25 cellular contexts compared by ENCODE assay signal in the genomic region with DNA sequence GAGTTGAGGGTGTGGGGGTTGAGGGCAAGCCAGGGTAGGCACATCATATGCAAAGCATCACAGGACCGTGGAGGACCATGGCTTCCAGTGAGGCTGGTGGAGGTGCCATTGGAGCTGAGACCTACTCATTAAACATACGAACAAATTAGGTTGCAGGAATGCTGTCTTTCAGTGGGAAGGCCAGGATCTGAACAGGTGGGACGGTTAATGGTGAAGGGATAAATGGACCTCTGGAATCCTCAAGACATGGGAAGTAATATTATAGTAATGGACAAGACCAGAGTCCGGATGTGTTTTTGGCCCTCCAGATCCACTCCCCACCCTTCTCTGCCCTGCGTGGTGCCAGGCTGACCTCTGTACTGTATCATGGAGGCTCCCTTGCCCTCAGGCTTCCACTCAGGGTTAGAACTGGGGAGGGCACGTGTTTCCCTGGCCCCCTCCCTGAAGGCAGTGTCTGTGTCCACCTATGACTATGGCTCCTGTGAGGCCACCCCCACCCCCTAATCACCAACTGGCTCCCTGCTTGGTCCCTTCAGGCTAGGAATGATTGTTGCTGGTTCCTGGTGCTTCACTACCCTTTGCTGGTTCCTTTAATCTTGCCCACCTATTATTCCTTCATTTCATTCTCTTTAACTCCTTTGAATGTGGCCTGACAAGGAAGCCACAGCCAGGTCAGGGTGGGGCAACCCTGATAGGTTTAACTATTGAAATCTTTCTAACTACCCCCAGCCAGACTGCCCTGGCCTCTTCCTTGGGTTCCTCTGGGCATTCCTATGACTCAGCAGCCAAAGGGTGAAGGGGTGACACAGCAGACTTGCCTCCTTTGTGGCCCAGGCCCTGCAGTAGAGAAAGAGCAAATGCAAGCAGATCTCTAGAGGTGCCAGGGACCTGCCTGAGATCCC. TPM values are rescaled to one million over a fixed set of nuclear protein-coding genes. Genes with fewer than 3 reads are reported as not detected.
DNase-seq lines count a peak whose midpoint lies in the region; ATAC-seq and TF ChIP-seq lines count a peak whose summit lies in the region.
"Had no signal": no experiment of that assay in that cellular context is flagged by ENCODE, and none has a peak within 500 bp of the region (broad histone marks: within the 10 kb centered on the region; RNA-seq: fewer than 3 reads in every experiment).

No MANE protein-coding gene starts in this region.

- H3K27ac ChIP-seq in osteoblast (ENCODE audit: low read depth, low read length): no peak overlapping the region
- H3K27ac ChIP-seq: hepatocyte, right atrium auricular region, SJCRH30 had no signal

- H3K4me3 ChIP-seq in NB4 (ENCODE audit: low read depth, low read length) (no peak overlapping the region), osteoblast (ENCODE audit: insufficient read depth, low read length) (no peak overlapping the region)
- H3K4me3 ChIP-seq: HAP-1, hepatocyte, mucosa of descending colon, right atrium auricular region, SJCRH30 had no signal

- CTCF ChIA-PET in activated CD4-positive, alpha-beta memory T cell treated with anti-CD3 and anti-CD28 coated beads for 36 hours (lab: Charles Lee): interaction anchor here (2.6 kb wide), 1 partner anchor 15 kb away, joined by 13 read pairs; no protein-coding TSS in a partner anchor
- CTCF ChIA-PET in activated CD4-positive, alpha-beta memory T cell treated with anti-CD3 and anti-CD28 coated beads, Interleukin-2, amount 10 ng/mL, durations not matched to agents 7 days and 5 days (lab: Charles Lee): interaction anchor here (1.9 to 3.6 kb wide), 2 partner anchors 15 kb away, joined by 11 to 28 read pairs; no protein-coding TSS in a partner anchor

- TF ChIP-seq CTCF in NB4 (IDR thresholded peaks at IDR 0.05; ENCODE audit: low read depth, low read length) (no peak), osteoblast (IDR thresholded peaks at IDR 0.05; ENCODE audit: extremely low read depth, low read depth, low read length) (no peak)

- no peaks in the 10 kb centered on the region for H3K9me3 ChIP-seq in osteoblast (ENCODE audit: low read depth, low read length)
- H3K9me3 ChIP-seq: HAP-1, mucosa of descending colon, right atrium auricular region, SJCRH30 had no signal

- no peaks in the 10 kb centered on the region for H3K79me2 ChIP-seq in osteoblast (ENCODE audit: insufficient read depth, low read length)
- H3K79me2 ChIP-seq: hepatocyte had no signal

- DNase-seq in activated CD4-positive, alpha-beta memory T cell treated with anti-CD3 and anti-CD28 coated beads for 36 hours: peak; percentile 12
- DNase-seq in activated CD4-positive, alpha-beta memory T cell treated with anti-CD3 and anti-CD28 coated beads, Interleukin-2, amount 10 ng/mL, durations not matched to agents 7 days and 5 days: no peak
- DNase-seq in NB4 (ENCODE audit: low read depth): peak; percentile 24
- peak; percentile 5 for DNase-seq in amniotic epithelial cell (ENCODE audit: low read depth)
- peak; percentile 82 for DNase-seq in osteoblast (ENCODE audit: insufficient read length, low spot score, missing footprints)
- DNase-seq in stimulated activated CD4-positive, alpha-beta T cell treated with anti-CD3 and anti-CD28 coated beads, Interleukin-2, amount 100 ng/mL, for 48 hours: no peak
- no peak for DNase-seq in activated naive CD4-positive, alpha-beta T cell treated with anti-CD3 and anti-CD28 coated beads, Interleukin-2, amount 50 U/mL, for 72 hours (ENCODE audit: low spot score in 2 of 2)
- no peak for DNase-seq in stimulated activated naive CD8-positive, alpha-beta T cell treated with anti-CD3 and anti-CD28 coated beads, Interleukin-15, Interleukin-2, amounts not matched to agents 100 U/mL and 50 U/mL, for 24 hours
- DNase-seq: activated CD4-positive, alpha-beta T cell treated with anti-CD3 and anti-CD28 coated beads for 4 hours; activated T-cell treated with anti-CD3 and anti-CD28 coated beads, Interleukin-2, amount 50 U/mL, for 1 hour; amniotic stem cell; central memory CD4-positive, alpha-beta T cell; DMS79; effector CD8-positive, alpha-beta T cell; Kasumi-1; left colon; mucosa of descending colon; NCI-H187; NCI-H446 treated with DMSO at 0.1 percent for 48 hours; SJCRH30 had no signal

- no peaks in the 10 kb centered on the region for H3K4me1 Mint-ChIP-seq in activated CD4-positive, alpha-beta memory T cell treated with anti-CD3 and anti-CD28 coated beads for 36 hours (ENCODE audit: low read depth)
- peaks cover 14% of the 10 kb centered on the region for H3K4me1 Mint-ChIP-seq in activated CD4-positive, alpha-beta memory T cell treated with anti-CD3 and anti-CD28 coated beads, Interleukin-2, amount 10 ng/mL, durations not matched to agents 7 days and 5 days

- H3K4me2 ChIP-seq in osteoblast (ENCODE audit: insufficient read depth, low read length): no peak overlapping the region
- H3K4me2 ChIP-seq: hepatocyte had no signal

- TF ChIP-seq POLR2A in NB4 (IDR thresholded peaks at IDR 0.05; ENCODE audit: extremely low read depth, insufficient read length): no peak

- no peaks in the 10 kb centered on the region for H3K27me3 Mint-ChIP-seq in activated CD4-positive, alpha-beta memory T cell treated with anti-CD3 and anti-CD28 coated beads for 36 hours
- H3K27me3 Mint-ChIP-seq in activated CD4-positive, alpha-beta memory T cell treated with anti-CD3 and anti-CD28 coated beads, Interleukin-2, amount 10 ng/mL, durations not matched to agents 7 days and 5 days: peaks cover 3% of the 10 kb centered on the region

- ATAC-seq in activated naive CD4-positive, alpha-beta T cell treated with anti-CD3 and anti-CD28 coated beads, Interleukin-2, amount 50 U/mL, for 72 hours: no peak
- no peak for ATAC-seq in stimulated activated naive CD8-positive, alpha-beta T cell treated with anti-CD3 and anti-CD28 coated beads, Interleukin-15, Interleukin-2, amounts not matched to agents 100 U/mL and 50 U/mL, for 24 hours
- ATAC-seq: left colon, mucosa of descending colon had no signal

- H3K36me3 ChIP-seq in osteoblast (ENCODE audit: insufficient read depth, low read length): no peaks in the 10 kb centered on the region
- H3K36me3 ChIP-seq: HAP-1, right atrium auricular region, SJCRH30 had no signal

- no peak overlapping the region for H3K4me3 Mint-ChIP-seq in activated CD4-positive, alpha-beta memory T cell treated with anti-CD3 and anti-CD28 coated beads for 36 hours
- H3K4me3 Mint-ChIP-seq in activated CD4-positive, alpha-beta memory T cell treated with anti-CD3 and anti-CD28 coated beads, Interleukin-2, amount 10 ng/mL, durations not matched to agents 7 days and 5 days: no peak overlapping the region
- H3K4me3 Mint-ChIP-seq: T-helper 2 cell treated with Interferon-gamma antibody and Interleukin-4, amounts not matched to agents 5 μg/mL and 100 μg/mL, for 36 hours had no signal

- H2AFZ ChIP-seq in osteoblast (ENCODE audit: low read length): peak overlapping the region; percentile 29
- H2AFZ ChIP-seq: hepatocyte had no signal

- H4K20me1 ChIP-seq in osteoblast (ENCODE audit: insufficient read depth, low read length): no peaks in the 10 kb centered on the region

- H3K4me1 ChIP-seq in osteoblast (ENCODE audit: insufficient read depth, low read length): peaks cover 9% of the 10 kb centered on the region
- H3K4me1 ChIP-seq: HAP-1, right atrium auricular region, SJCRH30 had no signal

- POLR2A ChIA-PET in activated CD4-positive, alpha-beta memory T cell treated with anti-CD3 and anti-CD28 coated beads for 36 hours (lab: Charles Lee): no interaction called here
- POLR2A ChIA-PET in activated CD4-positive, alpha-beta memory T cell treated with anti-CD3 and anti-CD28 coated beads, Interleukin-2, amount 10 ng/mL, durations not matched to agents 7 days and 5 days (lab: Charles Lee): no interaction called here

- intact Hi-C loops in activated CD4-positive, alpha-beta memory T cell treated with anti-CD3 and anti-CD28 coated beads for 36 hours (cut with micrococcal nuclease): no loop called here

- H3K27me3 ChIP-seq in osteoblast (ENCODE audit: insufficient read depth, low read length): no peaks in the 10 kb centered on the region
- H3K27me3 ChIP-seq: hepatocyte, right atrium auricular region had no signal

- H3K27ac Mint-ChIP-seq in activated CD4-positive, alpha-beta memory T cell treated with anti-CD3 and anti-CD28 coated beads for 36 hours: no peak overlapping the region
- no peak overlapping the region for H3K27ac Mint-ChIP-seq in activated CD4-positive, alpha-beta memory T cell treated with anti-CD3 and anti-CD28 coated beads, Interleukin-2, amount 10 ng/mL, durations not matched to agents 7 days and 5 days
- H3K27ac Mint-ChIP-seq in activated naive CD4-positive, alpha-beta T cell treated with anti-CD3 and anti-CD28 coated beads, Interleukin-2, amount 50 U/mL, for 72 hours: peak overlapping the region in 1 of 2 donors; percentile 82
- H3K27ac Mint-ChIP-seq: T-helper 2 cell treated with Interferon-gamma antibody and Interleukin-4, amounts not matched to agents 5 μg/mL and 100 μg/mL, for 36 hours had no signal

- no peaks in the 10 kb centered on the region for H3K9me3 Mint-ChIP-seq in activated CD4-positive, alpha-beta memory T cell treated with anti-CD3 and anti-CD28 coated beads for 36 hours
- no peaks in the 10 kb centered on the region for H3K9me3 Mint-ChIP-seq in activated CD4-positive, alpha-beta memory T cell treated with anti-CD3 and anti-CD28 coated beads, Interleukin-2, amount 10 ng/mL, durations not matched to agents 7 days and 5 days
- no peaks in the 10 kb centered on the region for H3K9me3 Mint-ChIP-seq in activated naive CD4-positive, alpha-beta T cell treated with anti-CD3 and anti-CD28 coated beads, Interleukin-2, amount 50 U/mL, for 72 hours
- H3K9me3 Mint-ChIP-seq: T-helper 2 cell treated with Interferon-gamma antibody and Interleukin-4, amounts not matched to agents 5 μg/mL and 100 μg/mL, for 36 hours had no signal

- H3K36me3 Mint-ChIP-seq in activated CD4-positive, alpha-beta memory T cell treated with anti-CD3 and anti-CD28 coated beads for 36 hours: no peaks in the 10 kb centered on the region
- no peaks in the 10 kb centered on the region for H3K36me3 Mint-ChIP-seq in activated CD4-positive, alpha-beta memory T cell treated with anti-CD3 and anti-CD28 coated beads, Interleukin-2, amount 10 ng/mL, durations not matched to agents 7 days and 5 days (ENCODE audit: low read depth)
- H3K36me3 Mint-ChIP-seq in activated naive CD4-positive, alpha-beta T cell treated with anti-CD3 and anti-CD28 coated beads, Interleukin-2, amount 50 U/mL, for 72 hours: no peaks in the 10 kb centered on the region

RNA-seq across cellular contexts. Expression of a gene that starts 10.7 kb away (rescaled TPM):
- total RNA-seq in activated CD4-positive, alpha-beta memory T cell treated with anti-CD3 and anti-CD28 coated beads for 36 hours: 1 to 10 TPM; 2.5 to 2.6 TPM
- 1 to 10 TPM; 1.1 to 1.5 TPM for total RNA-seq in activated CD4-positive, alpha-beta memory T cell treated with anti-CD3 and anti-CD28 coated beads, Interleukin-2, amount 10 ng/mL, durations not matched to agents 7 days and 5 days
- total RNA-seq in osteoblast: under 0.01 and 0.29 TPM in 2 replicates
- total RNA-seq in activated naive CD4-positive, alpha-beta T cell treated with anti-CD3 and anti-CD28 coated beads, Interleukin-2, amount 50 U/mL, for 72 hours: 1 to 10 TPM; 1.1 to 1.3 TPM
- total RNA-seq: fibroblast of lung, right atrium auricular region had no signal

Comparison
In these comparisons a context has a peak if more than half of its experiments do, and no peak if none do; other contexts are left out.
1. DNase-seq: peak in activated CD4-positive, alpha-beta memory T cell treated with anti-CD3 and anti-CD28 coated beads for 36 hours (single experiment), NB4 (single experiment), amniotic epithelial cell (single experiment) and osteoblast (single experiment); none in activated CD4-positive, alpha-beta memory T cell treated with anti-CD3 and anti-CD28 coated beads, Interleukin-2, amount 10 ng/mL, durations not matched to agents 7 days and 5 days (single experiment), stimulated activated CD4-positive, alpha-beta T cell treated with anti-CD3 and anti-CD28 coated beads, Interleukin-2, amount 100 ng/mL, for 48 hours (0 of 2), activated naive CD4-positive, alpha-beta T cell treated with anti-CD3 and anti-CD28 coated beads, Interleukin-2, amount 50 U/mL, for 72 hours (0 of 2) and stimulated activated naive CD8-positive, alpha-beta T cell treated with anti-CD3 and anti-CD28 coated beads, Interleukin-15, Interleukin-2, amounts not matched to agents 100 U/mL and 50 U/mL, for 24 hours (single experiment).